In the genomic region with DNA sequence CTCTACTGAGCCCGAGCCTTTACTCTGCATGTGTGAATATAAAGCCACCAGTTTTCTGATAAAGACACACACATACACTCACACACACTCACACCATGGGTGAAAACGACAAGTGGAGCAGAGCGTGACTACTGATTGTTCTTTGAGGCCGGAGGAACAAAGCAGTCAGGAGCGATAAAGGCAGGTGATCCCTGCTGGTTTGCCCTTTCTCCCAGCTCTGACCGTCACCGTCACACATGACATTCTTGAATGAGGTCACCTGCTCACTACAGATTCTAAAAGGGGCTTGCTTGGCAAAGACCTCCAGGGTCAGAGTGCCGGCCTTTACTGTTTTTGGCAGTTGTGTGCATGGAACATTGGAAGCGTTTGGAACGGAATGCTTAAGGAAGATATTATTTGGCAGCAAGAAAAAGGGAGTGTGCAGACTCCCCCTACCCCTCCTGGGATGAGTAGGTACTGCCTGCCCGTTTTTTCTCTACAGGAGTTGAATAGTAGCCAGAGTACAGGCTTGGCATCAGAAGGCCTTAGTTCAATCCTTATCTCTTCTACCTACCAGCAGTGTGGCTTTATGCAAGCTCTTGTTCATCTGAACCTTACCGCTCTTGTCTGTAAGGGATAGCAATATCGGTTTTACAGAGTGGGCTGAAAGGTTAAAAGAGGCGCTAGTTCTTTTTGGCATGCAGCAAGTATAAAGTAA, we compare ENCODE assay signal across 13 cellular contexts.
DNase-seq lines count a peak whose midpoint lies in the region; ATAC-seq, FAIRE-seq and TF ChIP-seq lines count a peak whose summit lies in the region.
"Had no signal": no experiment of that assay in that cellular context is flagged by ENCODE, and none has a peak within 500 bp of the region (broad histone marks: within the 10 kb centered on the region; RNA-seq: fewer than 3 reads in every experiment).

No MANE protein-coding gene starts in this region.

- H3K4me1 Mint-ChIP-seq in activated T-cell treated with anti-CD3 and anti-CD28 coated beads, Interleukin-2, amount 50 U/mL, for 72 hours (ENCODE audit: low read depth) = no peaks in the 10 kb centered on the region
- H3K4me1 Mint-ChIP-seq: CD4-positive, CD25-positive, alpha-beta regulatory T cell had no signal

- ATAC-seq in left lobe of liver (peak; percentile 77), HG03045 (IDR thresholded peaks at IDR 0.05; ENCODE audit: unreplicated experiment) (no peak), HG03521 (IDR thresholded peaks at IDR 0.05; ENCODE audit: unreplicated experiment) (no peak)
- no peak for ATAC-seq in activated T-cell treated with anti-CD3 and anti-CD28 coated beads, Interleukin-2, amount 50 U/mL, for 72 hours (replicated peaks in 1 of 2)

- no peak for TF ChIP-seq POLR2A in stomach (IDR thresholded peaks at IDR 0.05)

- no peak overlapping the region for H3K27ac Mint-ChIP-seq in activated T-cell treated with anti-CD3 and anti-CD28 coated beads, Interleukin-2, amount 50 U/mL, for 72 hours

- TF ChIP-seq CTCF in bronchial epithelial cell (IDR thresholded peaks at IDR 0.05; ENCODE audit: insufficient read depth, low read length, severe bottlenecking) = no peak
- no peak for TF ChIP-seq CTCF in stomach (IDR thresholded peaks at IDR 0.05)

- no peaks in the 10 kb centered on the region for H3K36me3 ChIP-seq in bronchial epithelial cell (ENCODE audit: control insufficient read depth, insufficient read depth, low read length)
- no peaks in the 10 kb centered on the region for H3K36me3 ChIP-seq in stomach
- H3K36me3 ChIP-seq: thoracic aorta had no signal

- peak; percentile 52 for FAIRE-seq in bronchial epithelial cell (lab: Jason Lieb, UNC)

- DNase-seq in NCI-H2107 (lab: John Stamatoyannopoulos, UW) (peak; percentile 48), bronchial epithelial cell (ENCODE audit: low read depth) (no peak), left lobe of liver (ENCODE audit: low spot score) (no peak), stomach (peak; percentile 33), amygdala (lab: John Stamatoyannopoulos, UW) (no peak)
- no peak for DNase-seq in activated T-cell treated with anti-CD3 and anti-CD28 coated beads, Interleukin-2, amount 50 U/mL, for 72 hours
- DNase-seq: CD4-positive, CD25-positive, alpha-beta regulatory T cell; effector CD4-positive, alpha-beta T cell; NCI-H526; SJCRH30 had no signal

- H3K27me3 ChIP-seq in bronchial epithelial cell (ENCODE audit: control insufficient read depth, insufficient read depth, low read length) (no peaks in the 10 kb centered on the region), stomach (no peaks in the 10 kb centered on the region)
- H3K27me3 ChIP-seq: SJCRH30 had no signal

- peaks cover 51 to 89% (median 79%) of the 10 kb centered on the region in 4 donors for H3K4me1 ChIP-seq in stomach

- no peak for TF ChIP-seq EP300 in stomach (IDR thresholded peaks at IDR 0.05)

- peak overlapping the region; percentile 57 to 81 (median 77) for H3K27ac ChIP-seq in stomach
- H3K27ac ChIP-seq: SJCRH30 had no signal

- H3K4me3 ChIP-seq in bronchial epithelial cell (ENCODE audit: low read depth, low read length) (no peak overlapping the region), stomach (no peak overlapping the region)
- H3K4me3 ChIP-seq: SJCRH30, thoracic aorta had no signal

- H3K4me3 Mint-ChIP-seq in activated T-cell treated with anti-CD3 and anti-CD28 coated beads, Interleukin-2, amount 50 U/mL, for 72 hours = no peak overlapping the region

- no peaks in the 10 kb centered on the region for H3K27me3 Mint-ChIP-seq in activated T-cell treated with anti-CD3 and anti-CD28 coated beads, Interleukin-2, amount 50 U/mL, for 72 hours (ENCODE audit: low read depth)

- H3K9me3 ChIP-seq in stomach = no peaks in the 10 kb centered on the region
- H3K9me3 ChIP-seq: SJCRH30, thoracic aorta had no signal

- intact Hi-C loops in stomach (cut with DNase I; ENCODE audit: low total_unique reads) = no loop called here

- H3K9me3 Mint-ChIP-seq in activated T-cell treated with anti-CD3 and anti-CD28 coated beads, Interleukin-2, amount 50 U/mL, for 72 hours = peaks cover 0 to 1% of the 10 kb centered on the region in 2 donors

- H3K36me3 Mint-ChIP-seq in activated T-cell treated with anti-CD3 and anti-CD28 coated beads, Interleukin-2, amount 50 U/mL, for 72 hours (ENCODE audit: insufficient read depth in 2 of 2) = no peaks in the 10 kb centered on the region
- H3K36me3 Mint-ChIP-seq: CD4-positive, CD25-positive, alpha-beta regulatory T cell had no signal

- 30 to 59% (median 43%) methylated on average over 14 of the region's 14 CpGs for WGBS in stomach, 5 donors

Comparison
In these comparisons a context has a peak if more than half of its experiments do, and no peak if none do; other contexts are left out.
1. DNase-seq: peak in NCI-H2107 (single experiment) and stomach (single experiment); none in bronchial epithelial cell (single experiment), left lobe of liver (single experiment), activated T-cell treated with anti-CD3 and anti-CD28 coated beads, Interleukin-2, amount 50 U/mL, for 72 hours (0 of 2) and amygdala (0 of 56).